In genomic region chr1:32464191-32464715, GRCh38 we compare ENCODE assay signal across 8 cellular contexts. TPM values are rescaled to one million over a fixed set of nuclear protein-coding genes. Genes with fewer than 3 reads are reported as not detected.
A peak's percentile ranks its signal among the peaks of the same experiment; 100 is the strongest.
DNase-seq lines count a peak whose midpoint lies in the region; ATAC-seq and TF ChIP-seq lines count a peak whose summit lies in the region.

No MANE protein-coding gene starts in this region.

- H3K9me3 ChIP-seq in A673 (ENCODE audit: low read depth, low read length, poor library complexity, severe bottlenecking) (peaks cover 3% of the 10 kb centered on the region), MM.1S (replicated peaks; ENCODE audit: insufficient read depth, low read length) (no peaks in the 10 kb centered on the region), mammary epithelial cell (replicated peaks; ENCODE audit: insufficient read depth, low read length) (no peaks in the 10 kb centered on the region), transverse colon (peaks cover under 1 to 7% of the 10 kb centered on the region in 2 donors)

- H2AFZ ChIP-seq in MM.1S (ENCODE audit: low read length) (no peak overlapping the region), mammary epithelial cell (ENCODE audit: low read depth, low read length) (peak overlapping the region; percentile 90)

- CTCF ChIA-PET in A673 (lab: Charles Lee): interaction anchor here (0.6 to 0.7 kb wide), 3 partner anchors 16 to 1173 kb away, joined by 3 to 5 read pairs (median 3); no protein-coding TSS in a partner anchor
- CTCF ChIA-PET in mammary epithelial cell (lab: Charles Lee; ENCODE audit: low non-redundant PET): no interaction called here

- H3K4me3 ChIP-seq in A673 (ENCODE audit: low read depth, low read length, poor library complexity, severe bottlenecking): peak overlapping the region; percentile 51
- no peak overlapping the region for H3K4me3 ChIP-seq in MM.1S (ENCODE audit: low read length)
- peak overlapping the region; percentile 39 to 61 (median 55) for H3K4me3 ChIP-seq in mammary epithelial cell (replicated peaks in 1 of 3; ENCODE audit: insufficient read depth in 1 of 3, low read depth in 2 of 3, low read length in 3 of 3)
- peak overlapping the region; percentile 11 for H3K4me3 ChIP-seq in lower leg skin (ENCODE audit: low read depth, poor library complexity, severe bottlenecking)
- H3K4me3 ChIP-seq in transverse colon: peak overlapping the region in 3 of 4 donors; percentile 7 to 45 (median 28)

- no peaks in the 10 kb centered on the region for H4K20me1 ChIP-seq in MM.1S (ENCODE audit: insufficient read depth, low read length)
- no peaks in the 10 kb centered on the region for H4K20me1 ChIP-seq in mammary epithelial cell (ENCODE audit: insufficient read depth, low read length)

- DNase-seq in A673 (ENCODE audit: low spot score) (peak; percentile 21), MM.1S (no peak), mammary epithelial cell (peak; percentile 21), lower leg skin (ENCODE audit: low spot score in 2 of 2) (no peak), transverse colon (no peak)
- no peak for DNase-seq in effector CD8-positive, alpha-beta T cell (lab: John Stamatoyannopoulos, UW)

- H3K27me3 ChIP-seq in A673 (replicated peaks; ENCODE audit: insufficient read depth, low read depth, low read length, poor library complexity) (peaks cover 54% of the 10 kb centered on the region), MM.1S (replicated peaks; ENCODE audit: insufficient read depth, low read length) (peaks cover 16% of the 10 kb centered on the region), mammary epithelial cell (ENCODE audit: insufficient read depth, low read length) (peaks cover 2% of the 10 kb centered on the region), transverse colon (peaks cover 73% of the 10 kb centered on the region)

- H3K9me2 ChIP-seq in MM.1S (replicated peaks; ENCODE audit: insufficient read depth, low read length): no peaks in the 10 kb centered on the region

- no peaks in the 10 kb centered on the region for H3K36me3 ChIP-seq in A673 (ENCODE audit: insufficient read depth, low read length, poor library complexity, severe bottlenecking)
- no peaks in the 10 kb centered on the region for H3K36me3 ChIP-seq in MM.1S (replicated peaks; ENCODE audit: insufficient read depth, low read length)
- no peaks in the 10 kb centered on the region for H3K36me3 ChIP-seq in mammary epithelial cell (ENCODE audit: insufficient read depth, low read length)
- H3K36me3 ChIP-seq in transverse colon: no peaks in the 10 kb centered on the region

- dilution Hi-C loops in mammary epithelial cell (cut with HindIII; ENCODE audit: low sequenced_read_pairs): loop anchor here (5.0 kb wide), 1 partner anchor 57 kb away; no protein-coding TSS in a partner anchor

- intact Hi-C loops in A673 (cut with micrococcal nuclease; ENCODE audit: unreplicated experiment): no loop called here
- intact Hi-C loops in mammary epithelial cell (cut with micrococcal nuclease): no loop called here
- intact Hi-C loops in lower leg skin (cut with DNase I; ENCODE audit: low total_unique reads): no loop called here
- intact Hi-C loops in transverse colon (cut with DNase I; ENCODE audit: low total_unique reads): no loop called here

- H3K79me2 ChIP-seq in MM.1S (ENCODE audit: low read length) (no peaks in the 10 kb centered on the region), mammary epithelial cell (ENCODE audit: insufficient read depth, low read length) (no peaks in the 10 kb centered on the region)

- TF ChIP-seq CTCF in A673 (conservative IDR thresholded peaks at IDR 0.05; ENCODE audit: low read depth, low read length) (no peak), MM.1S (IDR thresholded peaks at IDR 0.05; ENCODE audit: low read length) (no peak), mammary epithelial cell (conservative IDR thresholded peaks at IDR 0.05 in 1 of 2, IDR thresholded peaks at IDR 0.05 in 1 of 2; ENCODE audit: extremely low read depth in 1 of 2, insufficient read depth in 1 of 2, low read depth in 1 of 2, low read length in 2 of 2) (no peak), lower leg skin (IDR thresholded peaks at IDR 0.05) (no peak), transverse colon (IDR thresholded peaks at IDR 0.05) (no peak)

- H3K9ac ChIP-seq in MM.1S (ENCODE audit: low read length) (no peak overlapping the region), mammary epithelial cell (ENCODE audit: insufficient read depth, low read length) (no peak overlapping the region)

- BruUV-seq in A673 (replicated peaks; lab: Mats Ljungman, UMichigan) (no TSS peak), mammary epithelial cell (replicated peaks; lab: Mats Ljungman, UMichigan) (no TSS peak)

- H3K4me1 ChIP-seq in A673 (ENCODE audit: insufficient read depth, low read length, poor library complexity, severe bottlenecking) (peaks cover 4% of the 10 kb centered on the region), MM.1S (ENCODE audit: low read length) (no peaks in the 10 kb centered on the region), mammary epithelial cell (ENCODE audit: insufficient read depth, low read length) (peaks cover 16% of the 10 kb centered on the region), transverse colon (peaks cover 5 to 16% (median 10%) of the 10 kb centered on the region in 4 donors)

- in situ Hi-C loops in mammary epithelial cell (cut with MboI; ENCODE audit: low sequenced_read_pairs in 2 of 2): no loop called here
- in situ Hi-C loops in transverse colon (cut with MboI; ENCODE audit: low pct_ligation_motif_present in 1 of 4, low pct_unique_long_range_greater_than_20kb in 1 of 4, low sequenced_read_pairs in 3 of 4): no loop called here

- H3K4me2 ChIP-seq in MM.1S (ENCODE audit: low read depth, low read length) (peak overlapping the region; percentile 63; the same call in 1 of the 2 replicates), mammary epithelial cell (ENCODE audit: insufficient read depth, low read depth, low read length) (peak overlapping the region; percentile 100)

- H3K27ac ChIP-seq in A673 (ENCODE audit: low read depth, low read length, poor library complexity, severe bottlenecking): no peak overlapping the region
- no peak overlapping the region for H3K27ac ChIP-seq in MM.1S (ENCODE audit: low read length)
- no peak overlapping the region for H3K27ac ChIP-seq in mammary epithelial cell (ENCODE audit: insufficient read depth, low read depth, low read length)
- H3K27ac ChIP-seq in transverse colon: no peak overlapping the region

- no peaks in the 10 kb centered on the region for H3F3A ChIP-seq in MM.1S (ENCODE audit: insufficient read depth, low read length)

- WGBS in mammary epithelial cell (ENCODE audit: low coverage, missing lambda C conversion rate): 1% methylated on average over 19 of the region's 19 CpGs
- 2 to 4% methylated on average over 19 of the region's 19 CpGs for WGBS in lower leg skin, 2 donors
- WGBS in transverse colon (ENCODE audit: low coverage in 1 of 2), 2 donors: 10 to 70% methylated on average over 2 to 19 of the region's 19 CpGs

- POLR2A ChIA-PET in A673 (lab: Charles Lee; ENCODE audit: low non-redundant PET): no interaction called here

- no peak for ATAC-seq in GM21367 (IDR thresholded peaks at IDR 0.05; ENCODE audit: unreplicated experiment)
- no peak for ATAC-seq in HG02970 (IDR thresholded peaks at IDR 0.05; ENCODE audit: low FRiP score, unreplicated experiment)

- TF ChIP-seq EP300 in transverse colon (IDR thresholded peaks at IDR 0.05; ENCODE audit: low read depth): no peak

- TF ChIP-seq POLR2A in lower leg skin (IDR thresholded peaks at IDR 0.05) (no peak), transverse colon (IDR thresholded peaks at IDR 0.05) (no peak)

RNA-seq across cellular contexts. Expression of gene ZBTB8B, which starts 0.6 kb away (rescaled TPM):
- total RNA-seq in A673 (2021) (0.06 and 0.17 TPM in 2 replicates), mammary epithelial cell (under 1 TPM in 1 of 2 donors, not detected in 1; under 0.01 TPM), lower leg skin (under 1 TPM in 1 of 4 donors, not detected in 3; 0.02 TPM), transverse colon (under 1 TPM in 1 of 4 donors, not detected in 3; under 0.01 TPM)
- polyA plus RNA-seq in mammary epithelial cell: 0.01 TPM
- polyA minus RNA-seq in mammary epithelial cell: not detected

Comparison
In these comparisons a context has a peak if more than half of its experiments do, and no peak if none do; other contexts are left out.
1. DNase-seq: peak in A673 (single experiment) and mammary epithelial cell (single experiment); none in MM.1S (single experiment), lower leg skin (0 of 2), transverse colon (single experiment) and effector CD8-positive, alpha-beta T cell (single experiment).